8 cellular contexts compared by ENCODE assay signal in genomic region chr10:44974082-44974627, GRCh38. TPM values are rescaled to one million over a fixed set of nuclear protein-coding genes. Genes with fewer than 3 reads are reported as not detected.
DNase-seq lines count a peak whose midpoint lies in the region; TF ChIP-seq lines count a peak whose summit lies in the region.

No MANE protein-coding gene starts in this region.

- no peak overlapping the region for H2AFZ ChIP-seq in neural cell (ENCODE audit: low read depth, low read length)

- no peaks in the 10 kb centered on the region for H3K27me3 Mint-ChIP-seq in CD4-positive, alpha-beta memory T cell

- no peaks in the 10 kb centered on the region for H4K20me1 ChIP-seq in neural cell (ENCODE audit: insufficient read depth)

- no peak for TF ChIP-seq CTCF in neural cell (IDR thresholded peaks at IDR 0.05; ENCODE audit: poor library complexity, severe bottlenecking)

- POLR2A ChIA-PET in CD4-positive, alpha-beta memory T cell (lab: Charles Lee; ENCODE audit: partially characterized antibody), result interaction anchor here (2.2 kb wide), 1 partner anchor 42 kb away, joined by 6 read pairs; no protein-coding TSS in a partner anchor

- TF ChIP-seq EP300 in neural cell (conservative IDR thresholded peaks at IDR 0.05; ENCODE audit: poor library complexity, severe bottlenecking), result no peak

- H3K79me2 ChIP-seq in neural cell (replicated peaks; ENCODE audit: insufficient read depth, low read length), result no peaks in the 10 kb centered on the region

- intact Hi-C loops in CD4-positive, alpha-beta memory T cell (cut with micrococcal nuclease), result loop anchor here (1.0 to 10.0 kb wide), 2 partner anchors 15 to 109 kb away; partner anchors contain the start of gene RASSF4

- no peaks in the 10 kb centered on the region for H3K9me3 ChIP-seq in CD4-positive, alpha-beta memory T cell (ENCODE audit: control insufficient read depth in 1 of 2, low read length in 2 of 2)
- H3K9me3 ChIP-seq in HUES48 (ENCODE audit: control insufficient read depth, insufficient read depth, low read length) (no peaks in the 10 kb centered on the region), neural cell (ENCODE audit: low read length) (no peaks in the 10 kb centered on the region)

- H3K9ac ChIP-seq in HUES48 (ENCODE audit: low read depth, low read length), result peak overlapping the region; percentile 41
- no peak overlapping the region for H3K9ac ChIP-seq in neural cell (ENCODE audit: low read length)

- CTCF ChIA-PET in CD4-positive, alpha-beta memory T cell (lab: Charles Lee; ENCODE audit: partially characterized antibody), result interaction anchor here (0.6 to 2.5 kb wide), 4 partner anchors 8 to 43 kb away, joined by 3 to 31 read pairs (median 4); no protein-coding TSS in a partner anchor

- no peaks in the 10 kb centered on the region for H3K36me3 Mint-ChIP-seq in CD4-positive, alpha-beta memory T cell

- no peak for DNase-seq in CD4-positive, alpha-beta memory T cell
- peak; percentile 51 for DNase-seq in dermis blood vessel endothelial cell
- DNase-seq in DMS79 (lab: John Stamatoyannopoulos, UW), result no peak
- no peak for DNase-seq in NCI-H1694 (lab: John Stamatoyannopoulos, UW)
- no peak for DNase-seq in SKM-1 (lab: John Stamatoyannopoulos, UW; ENCODE audit: unreplicated experiment)
- no peak for DNase-seq in NK-92 treated with Interleukin-12 subunit alpha and Interleukin-12 subunit beta, amount 100 ng/mL, for 24 hours (lab: John Stamatoyannopoulos, UW)

- no peaks in the 10 kb centered on the region for H3K36me3 ChIP-seq in CD4-positive, alpha-beta memory T cell (ENCODE audit: insufficient read depth, low read length)
- no peaks in the 10 kb centered on the region; the same call in 1 of the 2 replicates for H3K36me3 ChIP-seq in HUES48 (ENCODE audit: control insufficient read depth, insufficient read depth, low read length)
- H3K36me3 ChIP-seq in neural cell (ENCODE audit: insufficient read depth, low read length), result no peaks in the 10 kb centered on the region

- no peaks in the 10 kb centered on the region for H3F3A ChIP-seq in neural cell (ENCODE audit: insufficient read depth, low read length, poor library complexity, severe bottlenecking)

- no peak for TF ChIP-seq RAD21 in neural cell (conservative IDR thresholded peaks at IDR 0.05)

- H3K27me3 ChIP-seq in CD4-positive, alpha-beta memory T cell (ENCODE audit: insufficient read depth, low read length), result no peaks in the 10 kb centered on the region
- H3K27me3 ChIP-seq in HUES48 (ENCODE audit: control insufficient read depth, insufficient read depth, low read length) (no peaks in the 10 kb centered on the region), neural cell (ENCODE audit: insufficient read depth, low read depth, low read length) (no peaks in the 10 kb centered on the region)

- peak overlapping the region; percentile 60 to 61 for H3K4me3 ChIP-seq in CD4-positive, alpha-beta memory T cell (ENCODE audit: low read length in 2 of 2)
- peak overlapping the region; percentile 65 for H3K4me3 ChIP-seq in HUES48 (ENCODE audit: low read depth, low read length)
- peak overlapping the region; percentile 19 for H3K4me3 ChIP-seq in neural cell (ENCODE audit: low read length)

- peaks cover under 1 to 10% (median 5%) of the 10 kb centered on the region in 4 donors for H3K4me1 Mint-ChIP-seq in CD4-positive, alpha-beta memory T cell

- peaks cover 18% of the 10 kb centered on the region for H3K4me1 ChIP-seq in CD4-positive, alpha-beta memory T cell (ENCODE audit: insufficient read depth, low read length)
- peaks cover 47% of the 10 kb centered on the region for H3K4me1 ChIP-seq in HUES48 (ENCODE audit: control insufficient read depth, insufficient read depth, low read length)

- H3K4me2 ChIP-seq in neural cell (ENCODE audit: low read length), result no peak overlapping the region

- no peaks in the 10 kb centered on the region for H3K9me2 ChIP-seq in neural cell (ENCODE audit: insufficient read depth, low read length)

- no peaks in the 10 kb centered on the region for H3K9me3 Mint-ChIP-seq in CD4-positive, alpha-beta memory T cell

- peak overlapping the region; percentile 61 to 80 (median 74) for H3K4me3 Mint-ChIP-seq in CD4-positive, alpha-beta memory T cell

- peak overlapping the region in 2 of 7 donors; percentile 13 to 16 for H3K27ac Mint-ChIP-seq in CD4-positive, alpha-beta memory T cell

- no peak overlapping the region for H3K27ac ChIP-seq in CD4-positive, alpha-beta memory T cell (ENCODE audit: low read depth, low read length)
- H3K27ac ChIP-seq in HUES48 (ENCODE audit: low read depth, low read length), result peak overlapping the region; percentile 62
- no peak overlapping the region for H3K27ac ChIP-seq in neural cell (ENCODE audit: low read length)

TF ChIP-seq in neural cell, 6 proteins besides CTCF, POLR2A, EP300 and RAD21:
- TF ChIP-seq TAF1 (IDR thresholded peaks at IDR 0.05; ENCODE audit: low read depth) (no peak), POLR2AphosphoS5 (IDR thresholded peaks at IDR 0.05) (no peak), SMC3 (conservative IDR thresholded peaks at IDR 0.05; ENCODE audit: poor library complexity) (no peak), EZH2 (IDR thresholded peaks at IDR 0.05; ENCODE audit: borderline replicate concordance, insufficient read depth, low read length, poor library complexity, severe bottlenecking) (no peak), REST (IDR thresholded peaks at IDR 0.05; ENCODE audit: borderline replicate concordance) (no peak), MXI1 (conservative IDR thresholded peaks at IDR 0.05; ENCODE audit: poor library complexity, severe bottlenecking) (no peak)

RNA-seq across cellular contexts. Expression of gene DEPP1, which starts 4.5 kb away (rescaled TPM):
- total RNA-seq in CD4-positive, alpha-beta memory T cell, result not detected
- polyA plus RNA-seq in CD4-positive, alpha-beta memory T cell, result not detected
- 174 and 360 TPM in 2 replicates for total RNA-seq in dermis blood vessel endothelial cell
- polyA plus RNA-seq in neural cell, result 4.3 and 5.2 TPM in 2 replicates
- polyA minus RNA-seq in neural cell, result 9.5 and 10.4 TPM in 2 replicates

RNA-seq across cellular contexts. Expression of gene RASSF4, which starts 14.6 kb away (rescaled TPM):
- 1 to 10 TPM; 1.6 to 1.8 TPM for total RNA-seq in CD4-positive, alpha-beta memory T cell
- under 1 TPM; 0.08 to 0.21 TPM for polyA plus RNA-seq in CD4-positive, alpha-beta memory T cell
- total RNA-seq in dermis blood vessel endothelial cell, result 13.1 and 24.8 TPM in 2 replicates
- 10.2 and 12.4 TPM in 2 replicates for polyA plus RNA-seq in neural cell
- polyA minus RNA-seq in neural cell, result 6.3 and 10.0 TPM in 2 replicates

RNA-seq across cellular contexts. Expression of gene ZNF22, which starts 26.6 kb away (rescaled TPM):
- 10 to 100 TPM; 26.9 to 27.1 TPM for total RNA-seq in CD4-positive, alpha-beta memory T cell
- polyA plus RNA-seq in CD4-positive, alpha-beta memory T cell, result 10 to 100 TPM; 34.5 to 40.6 TPM
- 53.6 and 54.4 TPM in 2 replicates for total RNA-seq in dermis blood vessel endothelial cell
- polyA plus RNA-seq in neural cell, result 32.9 and 34.1 TPM in 2 replicates
- polyA minus RNA-seq in neural cell, result 34.6 and 35.8 TPM in 2 replicates

Comparison
In these comparisons a context has a peak if more than half of its experiments do, and no peak if none do; other contexts are left out.
1. RNA of gene DEPP1, which starts 4.5 kb away (total RNA-seq): 174 to 360 TPM in dermis blood vessel endothelial cell; not detected in CD4-positive, alpha-beta memory T cell; every median in the first group is over 100 times any median in the second.
2. Peak in every context shown above with its lines, with median percentiles within 50 percentile points of each other: H3K4me3 ChIP-seq.